Comparison of ENCODE assay signal across 26 cellular contexts in genomic region chr4:159547645-159548308, GRCh38.
DNase-seq lines count a peak whose midpoint lies in the region; ATAC-seq and TF ChIP-seq lines count a peak whose summit lies in the region.
"Had no signal": no experiment of that assay in that cellular context is flagged by ENCODE, and none has a peak within 500 bp of the region (broad histone marks: within the 10 kb centered on the region; RNA-seq: fewer than 3 reads in every experiment).

No MANE protein-coding gene starts in this region.

- ATAC-seq in RWPE2 (ENCODE audit: low read depth) = peak; percentile 87
- ATAC-seq in HG02981 (IDR thresholded peaks at IDR 0.05; ENCODE audit: unreplicated experiment) = no peak
- no peak for ATAC-seq in body of pancreas
- ATAC-seq: left lung; stimulated activated naive CD8-positive, alpha-beta T cell treated with anti-CD3 and anti-CD28 coated beads, Interleukin-15, Interleukin-2, amounts not matched to agents 100 U/mL and 50 U/mL, for 24 hours; T-helper 17 cell had no signal

- H3K27me3 ChIP-seq in RWPE2 (ENCODE audit: insufficient read depth, poor library complexity, severe bottlenecking) = no peaks in the 10 kb centered on the region
- no peaks in the 10 kb centered on the region for H3K27me3 ChIP-seq in body of pancreas
- H3K27me3 ChIP-seq: adrenal gland, left lung, tibial artery had no signal

- 91 to 92% methylated on average over 1 of the region's 1 CpG for WGBS in body of pancreas, 2 donors

- H3K4me3 ChIP-seq in RWPE2 (ENCODE audit: severe bottlenecking) = no peak overlapping the region
- H3K4me3 ChIP-seq in choroid plexus epithelial cell (ENCODE audit: low read depth, low read length) = no peak overlapping the region
- H3K4me3 ChIP-seq in body of pancreas = no peak overlapping the region
- H3K4me3 ChIP-seq: adrenal gland, left lung, prostate gland, smooth muscle cell, tibial artery had no signal

- DNase-seq in H4 (ENCODE audit: low spot score) (peak; percentile 45), RWPE2 (ENCODE audit: low spot score) (no peak), choroid plexus epithelial cell (ENCODE audit: low read depth) (peak; percentile 29), renal cortical epithelial cell (ENCODE audit: low read depth) (peak; percentile 75), body of pancreas (no peak), AG08395 (ENCODE audit: low spot score) (no peak)
- DNase-seq in activated CD4-positive, CD25-positive, alpha-beta regulatory T cell (lab: John Stamatoyannopoulos, UW) = no peak
- DNase-seq: activated CD4-positive, alpha-beta memory T cell treated with anti-CD3 and anti-CD28 coated beads for 36 hours; activated T-cell treated with anti-CD3 and anti-CD28 coated beads for 4 hours; adrenal gland; CD8-positive, alpha-beta memory T cell; DND-41; effector CD8-positive, alpha-beta T cell; head of caudate nucleus; IMR-90; left lung; NCI-H1694; NCI-H748 treated with DMSO at 0.1 percent for 48 hours; SHP77; stimulated activated CD4-positive, alpha-beta T cell treated with anti-CD3 and anti-CD28 coated beads, Interleukin-2, amount 100 ng/mL, for 48 hours; stimulated activated naive CD8-positive, alpha-beta T cell treated with anti-CD3 and anti-CD28 coated beads, Interleukin-15, Interleukin-2, amounts not matched to agents 100 U/mL and 50 U/mL, for 24 hours; T-helper 17 cell; tibial artery had no signal

- intact Hi-C loops in body of pancreas (cut with DNase I) = no loop called here

- H3K4me1 ChIP-seq in RWPE2 (ENCODE audit: insufficient read depth, poor library complexity, severe bottlenecking) (peaks cover 13% of the 10 kb centered on the region), body of pancreas (peaks cover 25% of the 10 kb centered on the region)
- H3K4me1 ChIP-seq: adrenal gland, left lung, prostate gland, tibial artery had no signal

- H3K9me3 ChIP-seq in RWPE2 (ENCODE audit: severe bottlenecking) (no peaks in the 10 kb centered on the region), body of pancreas (no peaks in the 10 kb centered on the region)
- H3K9me3 ChIP-seq: adrenal gland, left lung, prostate gland, tibial artery had no signal

- no peaks in the 10 kb centered on the region for H3K36me3 ChIP-seq in RWPE2 (ENCODE audit: low read depth)
- H3K36me3 ChIP-seq in body of pancreas (replicated peaks in 1 of 2; ENCODE audit: insufficient read depth in 1 of 2, low read depth in 2 of 2) = no peaks in the 10 kb centered on the region
- H3K36me3 ChIP-seq: adrenal gland, left lung, prostate gland, tibial artery had no signal

- TF ChIP-seq POLR2A in body of pancreas (IDR thresholded peaks at IDR 0.05) = no peak

- peak overlapping the region; percentile 13 for H3K27ac ChIP-seq in RWPE2 (ENCODE audit: poor library complexity, severe bottlenecking)
- no peak overlapping the region for H3K27ac ChIP-seq in body of pancreas
- H3K27ac ChIP-seq: adrenal gland, left lung, prostate gland, tibial artery had no signal

- TF ChIP-seq CTCF in RWPE2 (IDR thresholded peaks at IDR 0.05; ENCODE audit: poor library complexity, severe bottlenecking) = no peak
- no peak for TF ChIP-seq CTCF in choroid plexus epithelial cell (conservative IDR thresholded peaks at IDR 0.05; ENCODE audit: low read depth, low read length)
- no peak for TF ChIP-seq CTCF in body of pancreas (IDR thresholded peaks at IDR 0.05)

Comparison
In these comparisons a context has a peak if more than half of its experiments do, and no peak if none do; other contexts are left out.
1. DNase-seq: peak in H4 (single experiment), choroid plexus epithelial cell (single experiment) and renal cortical epithelial cell (single experiment); none in RWPE2 (single experiment), body of pancreas (0 of 4), AG08395 (single experiment) and activated CD4-positive, CD25-positive, alpha-beta regulatory T cell (0 of 4).